27 cellular contexts compared by ENCODE assay signal in genomic region chr1:96944743-96945142, GRCh38.
"Had no signal": no experiment of that assay in that cellular context is flagged by ENCODE, and none has a peak within 500 bp of the region (broad histone marks: within the 10 kb centered on the region; RNA-seq: fewer than 3 reads in every experiment).

No MANE protein-coding gene starts in this region.

- H3K27me3 ChIP-seq: colonic mucosa, esophagus squamous epithelium, heart right ventricle, right lobe of liver, tibial nerve, upper lobe of left lung had no signal

- H3K4me3 ChIP-seq: colonic mucosa, esophagus squamous epithelium, heart right ventricle, lower lobe of right lung, right lobe of liver, thoracic aorta, tibial nerve, upper lobe of left lung had no signal

- H3K36me3 Mint-ChIP-seq: memory B cell; naive thymus-derived CD4-positive, alpha-beta T cell; stimulated activated naive B cell treated with anti-CD40 and anti-IgM and Interleukin-4, amounts not matched to agents 10 μg/mL and 1 μg/mL and 100 μg/mL, for 72 hours had no signal

- ATAC-seq: effector memory CD8-positive, alpha-beta T cell; heart right ventricle; left ventricle myocardium superior; naive thymus-derived CD4-positive, alpha-beta T cell; right lobe of liver; stimulated activated naive B cell treated with anti-CD40 and anti-IgM and Interleukin-4, amounts not matched to agents 10 μg/mL and 1 μg/mL and 100 μg/mL, for 72 hours had no signal

- H3K4me1 Mint-ChIP-seq: memory B cell; naive thymus-derived CD4-positive, alpha-beta T cell; neural crest cell; stimulated activated naive B cell treated with anti-CD40 and anti-IgM and Interleukin-4, amounts not matched to agents 10 μg/mL and 1 μg/mL and 100 μg/mL, for 72 hours had no signal

- H3K4me1 ChIP-seq: colonic mucosa, esophagus squamous epithelium, heart right ventricle, lower lobe of right lung, parathyroid adenoma, right lobe of liver, upper lobe of left lung had no signal

- H3K27ac Mint-ChIP-seq: dendritic cell treated with granulocyte-macrophage colony-stimulating factor and Interleukin-4, amounts not matched to agents 40 ng/mL and 50 ng/mL, for 4 days; effector memory CD8-positive, alpha-beta T cell; memory B cell; naive thymus-derived CD4-positive, alpha-beta T cell; progenitor cell of endocrine pancreas; stimulated activated naive B cell treated with anti-CD40 and anti-IgM and Interleukin-4, amounts not matched to agents 10 μg/mL and 1 μg/mL and 100 μg/mL, for 72 hours; stimulated activated naive CD8-positive, alpha-beta T cell treated with anti-CD3 and anti-CD28 coated beads, Interleukin-15, Interleukin-2, amounts not matched to agents 100 ng/mL and 50 ng/mL, for 24 hours had no signal

- H3K4me3 Mint-ChIP-seq: dendritic cell treated with granulocyte-macrophage colony-stimulating factor and Interleukin-4, amounts not matched to agents 40 ng/mL and 50 ng/mL, for 4 days; effector memory CD8-positive, alpha-beta T cell; memory B cell; naive thymus-derived CD4-positive, alpha-beta T cell; neural crest cell; stimulated activated naive B cell treated with anti-CD40 and anti-IgM and Interleukin-4, amounts not matched to agents 10 μg/mL and 1 μg/mL and 100 μg/mL, for 72 hours; stimulated activated naive CD8-positive, alpha-beta T cell treated with anti-CD3 and anti-CD28 coated beads, Interleukin-15, Interleukin-2, amounts not matched to agents 100 ng/mL and 50 ng/mL, for 24 hours had no signal

- H3K9ac ChIP-seq: parathyroid adenoma had no signal

- DNase-seq: colonic mucosa; effector memory CD8-positive, alpha-beta T cell; erythroblast; esophagus squamous epithelium; foreskin melanocyte; glutamatergic neuron; heart right ventricle; hippocampal formation; left cardiac atrium; left ventricle myocardium superior; lower lobe of right lung; midbrain; naive thymus-derived CD4-positive, alpha-beta T cell; right lobe of liver; small intestine; stimulated activated CD4-positive, alpha-beta T cell treated with anti-CD3 and anti-CD28 coated beads, Interleukin-15, amount 100 ng/mL, for 24 hours; stimulated activated CD4-positive, alpha-beta T cell treated with anti-CD3 and anti-CD28 coated beads, Interleukin-2, amount 100 ng/mL, for 48 hours; stimulated activated naive B cell treated with anti-CD40 and anti-IgM and Interleukin-4, amounts not matched to agents 10 μg/mL and 1 μg/mL and 100 μg/mL, for 72 hours; upper lobe of left lung had no signal

- H3K9me3 ChIP-seq: colonic mucosa, esophagus squamous epithelium, heart right ventricle, lower lobe of right lung, right lobe of liver, thoracic aorta, tibial nerve, upper lobe of left lung had no signal

- H3K36me3 ChIP-seq: colonic mucosa, esophagus squamous epithelium, heart right ventricle, lower lobe of right lung, right lobe of liver, thoracic aorta, tibial nerve, upper lobe of left lung had no signal

- H3K9me3 Mint-ChIP-seq: dendritic cell treated with granulocyte-macrophage colony-stimulating factor and Interleukin-4, amounts not matched to agents 40 ng/mL and 50 ng/mL, for 4 days; effector memory CD8-positive, alpha-beta T cell; memory B cell; naive thymus-derived CD4-positive, alpha-beta T cell; neural crest cell; stimulated activated naive B cell treated with anti-CD40 and anti-IgM and Interleukin-4, amounts not matched to agents 10 μg/mL and 1 μg/mL and 100 μg/mL, for 72 hours; stimulated activated naive CD8-positive, alpha-beta T cell treated with anti-CD3 and anti-CD28 coated beads, Interleukin-15, Interleukin-2, amounts not matched to agents 100 ng/mL and 50 ng/mL, for 24 hours had no signal

- H3K27me3 Mint-ChIP-seq: dendritic cell treated with granulocyte-macrophage colony-stimulating factor and Interleukin-4, amounts not matched to agents 40 ng/mL and 50 ng/mL, for 4 days; memory B cell; progenitor cell of endocrine pancreas; stimulated activated naive B cell treated with anti-CD40 and anti-IgM and Interleukin-4, amounts not matched to agents 10 μg/mL and 1 μg/mL and 100 μg/mL, for 72 hours; stimulated activated naive CD8-positive, alpha-beta T cell treated with anti-CD3 and anti-CD28 coated beads, Interleukin-15, Interleukin-2, amounts not matched to agents 100 ng/mL and 50 ng/mL, for 24 hours had no signal

- H3K27ac ChIP-seq: colonic mucosa, esophagus squamous epithelium, heart right ventricle, lower lobe of right lung, parathyroid adenoma, right lobe of liver, thoracic aorta, tibial nerve, upper lobe of left lung had no signal

- H2AFZ ChIP-seq: parathyroid adenoma had no signal
